In the genomic region with DNA sequence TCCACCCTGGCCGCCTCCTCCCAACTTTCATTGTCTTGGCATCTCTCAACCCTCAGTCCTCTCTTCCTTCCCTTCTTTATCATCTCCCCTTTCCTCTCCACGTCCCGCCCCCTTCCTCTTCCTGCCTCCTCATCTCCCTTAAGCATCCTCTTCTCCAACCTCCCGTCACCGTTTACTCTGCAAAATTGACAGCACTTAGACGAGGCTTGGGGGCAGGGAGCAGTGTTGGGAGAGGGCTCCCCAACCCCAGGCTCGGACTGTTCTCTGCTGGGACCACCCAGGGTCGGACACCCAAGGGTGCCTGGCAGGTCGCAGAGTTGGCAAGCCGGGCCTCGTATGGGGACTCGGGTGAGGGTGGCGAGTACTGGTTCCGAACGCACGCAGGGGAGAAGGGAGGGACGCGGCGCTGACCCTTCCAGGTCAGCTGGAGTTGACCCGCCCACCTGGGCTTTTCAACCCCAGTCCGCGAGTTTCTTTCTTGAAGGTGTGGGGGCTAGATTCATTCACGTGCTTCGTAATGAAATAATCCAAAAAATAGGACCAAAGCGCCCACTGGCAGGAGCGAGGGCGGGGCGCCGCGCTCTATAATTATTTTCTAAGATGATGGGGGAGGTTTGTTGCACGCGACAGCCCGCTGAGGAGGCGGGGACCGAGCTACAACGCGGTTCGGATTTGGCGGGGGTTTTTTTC, we compare ENCODE assay signal across 8 cellular contexts. TPM values are rescaled to one million over a fixed set of nuclear protein-coding genes. Genes with fewer than 3 reads are reported as not detected.
DNase-seq lines count a peak whose midpoint lies in the region; ATAC-seq, FAIRE-seq and TF ChIP-seq lines count a peak whose summit lies in the region.

No MANE protein-coding gene starts in this region.

- H3K4me2 ChIP-seq in neuronal stem cell (ENCODE audit: insufficient read depth, low read length, poor library complexity, severe bottlenecking): peak overlapping the region; percentile 96

- peak overlapping the region; percentile 90 for H3K18ac ChIP-seq in neuronal stem cell (ENCODE audit: low read length)

- FAIRE-seq in urothelium cell line (lab: Jason Lieb, UNC): no peak

- no peak overlapping the region for H4K91ac ChIP-seq in neuronal stem cell (ENCODE audit: low read depth, low read length, poor library complexity)

- peak overlapping the region; percentile 87 for H3K4me3 ChIP-seq in A673 (ENCODE audit: low read depth, low read length, poor library complexity, severe bottlenecking)
- peak overlapping the region; percentile 69 for H3K4me3 ChIP-seq in HAP-1
- H3K4me3 ChIP-seq in neuronal stem cell (ENCODE audit: low read length in 2 of 2): peak overlapping the region; percentile 21 to 76

- H3K27me3 ChIP-seq in A673 (replicated peaks; ENCODE audit: insufficient read depth, low read depth, low read length, poor library complexity): no peaks in the 10 kb centered on the region
- no peaks in the 10 kb centered on the region for H3K27me3 ChIP-seq in HAP-1 (ENCODE audit: low read depth)
- no peaks in the 10 kb centered on the region for H3K27me3 ChIP-seq in neuronal stem cell (ENCODE audit: control insufficient read depth in 3 of 3, insufficient read depth in 3 of 3, low read depth in 1 of 3, low read length in 3 of 3)

- H2BK120ac ChIP-seq in neuronal stem cell (ENCODE audit: low read depth, low read length): peak overlapping the region; percentile 0

- H3K4me3 Mint-ChIP-seq in activated CD4-positive, alpha-beta T cell treated with anti-CD3 and anti-CD28 coated beads, Interleukin-2, amount 10 ng/mL, durations not matched to agents 7 days and 5 days: peak overlapping the region; percentile 91

- no peaks in the 10 kb centered on the region for H3K9me3 Mint-ChIP-seq in activated CD4-positive, alpha-beta T cell treated with anti-CD3 and anti-CD28 coated beads, Interleukin-2, amount 10 ng/mL, durations not matched to agents 7 days and 5 days

- CTCF ChIA-PET in A673 (lab: Charles Lee): interaction anchor here (0.6 to 1.5 kb wide), 5 partner anchors 8 to 216 kb away, joined by 3 to 22 read pairs (median 5); partner anchors contain the start of gene MAZ
- CTCF ChIA-PET in activated CD4-positive, alpha-beta T cell treated with anti-CD3 and anti-CD28 coated beads, Interleukin-2, amount 10 ng/mL, durations not matched to agents 7 days and 5 days (lab: Charles Lee): interaction anchor here (0.6 to 8.8 kb wide), 23 partner anchors 8 to 468 kb away, joined by 3 to 46 read pairs (median 4); partner anchors contain the start of genes KIF22, MAZ and SEZ6L2

- peaks cover 13% of the 10 kb centered on the region for H3K27me3 Mint-ChIP-seq in activated CD4-positive, alpha-beta T cell treated with anti-CD3 and anti-CD28 coated beads, Interleukin-2, amount 10 ng/mL, durations not matched to agents 7 days and 5 days

- TF ChIP-seq CTCF in A673 (conservative IDR thresholded peaks at IDR 0.05; ENCODE audit: low read depth, low read length) (no peak), GM10266 (IDR thresholded peaks at IDR 0.05; ENCODE audit: control insufficient read depth, insufficient read depth, low read depth, missing control alignments) (no peak)

- no peak overlapping the region for H2AFZ ChIP-seq in neuronal stem cell (ENCODE audit: low read length)

- H2BK12ac ChIP-seq in neuronal stem cell (ENCODE audit: low read length): no peak overlapping the region

- H3K36me3 ChIP-seq in A673 (ENCODE audit: insufficient read depth, low read length, poor library complexity, severe bottlenecking) (peaks cover 25% of the 10 kb centered on the region), HAP-1 (replicated peaks) (peaks cover 29% of the 10 kb centered on the region), neuronal stem cell (replicated peaks in 1 of 2; ENCODE audit: control insufficient read depth in 2 of 2, insufficient read depth in 2 of 2, low read length in 2 of 2) (peaks cover 22 to 35% of the 10 kb centered on the region in 2 donors)

- peaks cover 79% of the 10 kb centered on the region for H3K4me1 Mint-ChIP-seq in activated CD4-positive, alpha-beta T cell treated with anti-CD3 and anti-CD28 coated beads, Interleukin-2, amount 10 ng/mL, durations not matched to agents 7 days and 5 days

- H2AK5ac ChIP-seq in neuronal stem cell (ENCODE audit: low read depth, low read length): peak overlapping the region; percentile 94

- H3K27ac Mint-ChIP-seq in activated CD4-positive, alpha-beta T cell treated with anti-CD3 and anti-CD28 coated beads, Interleukin-2, amount 10 ng/mL, durations not matched to agents 7 days and 5 days: peak overlapping the region; percentile 96

- H3K27ac ChIP-seq in A673 (ENCODE audit: low read depth, low read length, poor library complexity, severe bottlenecking): peak overlapping the region; percentile 92
- peak overlapping the region; percentile 72 for H3K27ac ChIP-seq in epithelial cell of prostate
- peak overlapping the region; percentile 68 for H3K27ac ChIP-seq in neuronal stem cell (replicated peaks; ENCODE audit: low read length)

- peak overlapping the region; percentile 52 for H3K23ac ChIP-seq in neuronal stem cell (ENCODE audit: low read depth, low read length, poor library complexity)

- H3K4ac ChIP-seq in neuronal stem cell (ENCODE audit: low read length): peak overlapping the region; percentile 57

- in situ Hi-C loops in HAP-1 (cut with MboI; ENCODE audit: low sequenced_read_pairs): no loop called here

- peak overlapping the region; percentile 1 for H2BK15ac ChIP-seq in neuronal stem cell (ENCODE audit: low read length)

- no peaks in the 10 kb centered on the region for H3K9me3 ChIP-seq in A673 (ENCODE audit: low read depth, low read length, poor library complexity, severe bottlenecking)
- H3K9me3 ChIP-seq in HAP-1: no peaks in the 10 kb centered on the region
- no peaks in the 10 kb centered on the region for H3K9me3 ChIP-seq in neuronal stem cell (replicated peaks in 1 of 2; ENCODE audit: control insufficient read depth in 2 of 2, insufficient read depth in 1 of 2, low read depth in 1 of 2, low read length in 2 of 2)

- H3K79me1 ChIP-seq in neuronal stem cell (ENCODE audit: low read depth, low read length): peaks cover 14% of the 10 kb centered on the region

- DNase-seq in A673 (ENCODE audit: low spot score) (peak; percentile 50), HAP-1 (ENCODE audit: low spot score in 2 of 2) (peak; percentile 19 to 69), epithelial cell of prostate (ENCODE audit: low read depth, low spot score) (no peak), neuronal stem cell (ENCODE audit: low spot score) (no peak), GM10266 (ENCODE audit: extremely low spot score) (no peak), urothelium cell line (ENCODE audit: low spot score) (no peak)
- DNase-seq in activated CD4-positive, alpha-beta T cell treated with anti-CD3 and anti-CD28 coated beads, Interleukin-2, amount 10 ng/mL, durations not matched to agents 7 days and 5 days: no peak

- H3K14ac ChIP-seq in neuronal stem cell (ENCODE audit: low read length): peak overlapping the region; percentile 77

- TSS peak; percentile 48 for BruUV-seq in A673 (replicated peaks; lab: Mats Ljungman, UMichigan)

- intact Hi-C loops in A673 (cut with micrococcal nuclease; ENCODE audit: unreplicated experiment): loop anchor here (10.0 kb wide), 1 partner anchor 50 kb away; the partner anchor contains the start of gene CDIPT

- H2BK5ac ChIP-seq in neuronal stem cell (ENCODE audit: low read length): peak overlapping the region; percentile 33

- H3K4me1 ChIP-seq in A673 (ENCODE audit: insufficient read depth, low read length, poor library complexity, severe bottlenecking): peaks cover 48% of the 10 kb centered on the region
- peaks cover 36% of the 10 kb centered on the region for H3K4me1 ChIP-seq in HAP-1
- H3K4me1 ChIP-seq in neuronal stem cell (ENCODE audit: control insufficient read depth in 2 of 2, insufficient read depth in 1 of 2, low read depth in 1 of 2, low read length in 2 of 2): peaks cover 33 to 40% of the 10 kb centered on the region in 2 donors

- H4K8ac ChIP-seq in neuronal stem cell (ENCODE audit: low read depth, low read length): no peak overlapping the region

- peaks cover 40% of the 10 kb centered on the region for H3K36me3 Mint-ChIP-seq in activated CD4-positive, alpha-beta T cell treated with anti-CD3 and anti-CD28 coated beads, Interleukin-2, amount 10 ng/mL, durations not matched to agents 7 days and 5 days (ENCODE audit: low read depth)

- ATAC-seq in GM18868 (IDR thresholded peaks at IDR 0.05; ENCODE audit: unreplicated experiment): no peak

- POLR2A ChIA-PET in A673 (lab: Charles Lee; ENCODE audit: low non-redundant PET): no interaction called here
- POLR2A ChIA-PET in activated CD4-positive, alpha-beta T cell treated with anti-CD3 and anti-CD28 coated beads, Interleukin-2, amount 10 ng/mL, durations not matched to agents 7 days and 5 days (lab: Charles Lee): interaction anchor here (0.6 to 1.7 kb wide), 3 partner anchors 8 to 115 kb away, joined by 3 to 9 read pairs (median 4); partner anchors contain the start of gene MAZ

- peak overlapping the region; percentile 87 for H3K9ac ChIP-seq in neuronal stem cell (ENCODE audit: low read depth, low read length, poor library complexity)

- WGBS in neuronal stem cell (ENCODE audit: extremely low coverage in 2 of 2, insufficient read length in 2 of 2, insufficient replicate concordance in 1 of 2), 2 donors: no CpG with 5 or more reads among the region's 39 CpGs

RNA-seq across cellular contexts. Expression of gene PAGR1, which starts 0.8 kb away (rescaled TPM):
- total RNA-seq in A673 (2021): 47.4 and 50.0 TPM in 2 replicates
- 10 to 100 TPM; 26.8 to 29.6 TPM for total RNA-seq in activated CD4-positive, alpha-beta T cell treated with anti-CD3 and anti-CD28 coated beads, Interleukin-2, amount 10 ng/mL, durations not matched to agents 7 days and 5 days
- polyA plus RNA-seq in neuronal stem cell (2013, experiment 1 of 2): 63.6 TPM
- polyA plus RNA-seq in neuronal stem cell (2013, experiment 2 of 2): 61.9 TPM

RNA-seq across cellular contexts. Expression of gene PRRT2, which starts 3.2 kb away (rescaled TPM):
- 9.0 TPM in 2 replicates for total RNA-seq in A673 (2021)
- total RNA-seq in activated CD4-positive, alpha-beta T cell treated with anti-CD3 and anti-CD28 coated beads, Interleukin-2, amount 10 ng/mL, durations not matched to agents 7 days and 5 days: 1 to 10 TPM in 1 of 2 experiments, under 1 TPM in 1; 0.98 to 1.3 TPM
- 75.9 TPM for polyA plus RNA-seq in neuronal stem cell (2013, experiment 1 of 2)
- 71.0 TPM for polyA plus RNA-seq in neuronal stem cell (2013, experiment 2 of 2)

RNA-seq across cellular contexts. Expression of gene MVP, which starts 5.1 kb away (rescaled TPM):
- total RNA-seq in A673 (2021): 5.6 and 7.1 TPM in 2 replicates
- 100 to 1,000 TPM; 177 to 187 TPM for total RNA-seq in activated CD4-positive, alpha-beta T cell treated with anti-CD3 and anti-CD28 coated beads, Interleukin-2, amount 10 ng/mL, durations not matched to agents 7 days and 5 days
- polyA plus RNA-seq in neuronal stem cell (2013, experiment 1 of 2): 6.3 TPM
- 5.6 TPM for polyA plus RNA-seq in neuronal stem cell (2013, experiment 2 of 2)

RNA-seq across cellular contexts. Expression of gene MAZ, which starts 8.8 kb away (rescaled TPM):
- 457 and 516 TPM in 2 replicates for total RNA-seq in A673 (2021)
- 100 to 1,000 TPM; 528 to 590 TPM for total RNA-seq in activated CD4-positive, alpha-beta T cell treated with anti-CD3 and anti-CD28 coated beads, Interleukin-2, amount 10 ng/mL, durations not matched to agents 7 days and 5 days
- polyA plus RNA-seq in neuronal stem cell (2013, experiment 1 of 2): 202 TPM
- polyA plus RNA-seq in neuronal stem cell (2013, experiment 2 of 2): 199 TPM

RNA-seq across cellular contexts. Expression of gene KIF22, which starts 24.6 kb away (rescaled TPM):
- total RNA-seq in A673 (2021): 171 and 186 TPM in 2 replicates
- total RNA-seq in activated CD4-positive, alpha-beta T cell treated with anti-CD3 and anti-CD28 coated beads, Interleukin-2, amount 10 ng/mL, durations not matched to agents 7 days and 5 days: 100 to 1,000 TPM; 244 to 253 TPM
- 110 TPM for polyA plus RNA-seq in neuronal stem cell (2013, experiment 1 of 2)
- polyA plus RNA-seq in neuronal stem cell (2013, experiment 2 of 2): 109 TPM

Comparison
In these comparisons a context has a peak if more than half of its experiments do, and no peak if none do; other contexts are left out.
1. DNase-seq: peak in A673 (single experiment) and HAP-1 (2 of 2); none in activated CD4-positive, alpha-beta T cell treated with anti-CD3 and anti-CD28 coated beads, Interleukin-2, amount 10 ng/mL, durations not matched to agents 7 days and 5 days (single experiment), epithelial cell of prostate (single experiment), neuronal stem cell (single experiment), GM10266 (single experiment) and urothelium cell line (single experiment).
2. RNA of gene MVP, which starts 5.1 kb away (total RNA-seq): 177 to 187 TPM in activated CD4-positive, alpha-beta T cell treated with anti-CD3 and anti-CD28 coated beads, Interleukin-2, amount 10 ng/mL, durations not matched to agents 7 days and 5 days; 5.6 to 7.1 TPM in A673; every median in the first group is over 10 times any median in the second.
3. Peak in every context shown above with its lines, with median percentiles within 50 percentile points of each other: H3K27ac ChIP-seq and H3K4me3 ChIP-seq.